Comparison of ENCODE assay signal across 37 cellular contexts in the genomic region with DNA sequence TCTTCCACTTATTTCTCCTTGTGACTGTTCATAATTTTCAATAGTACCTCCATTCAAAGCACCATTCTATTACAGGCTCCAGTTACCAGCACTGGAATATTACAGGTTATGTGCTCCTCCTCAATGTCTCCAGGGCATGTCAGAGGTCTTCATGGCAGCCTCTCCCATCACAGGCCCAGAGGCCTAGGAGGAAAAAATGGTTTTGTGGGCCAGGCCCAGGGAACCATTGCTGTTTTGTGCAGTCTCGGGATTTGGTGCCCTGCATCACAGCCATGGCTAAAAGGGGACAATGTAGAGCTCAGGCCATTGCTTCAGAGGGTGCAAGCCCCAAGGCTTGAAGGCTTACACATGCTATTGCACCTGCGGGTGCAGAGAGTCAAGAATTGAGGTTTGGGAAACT. TPM values are rescaled to one million over a fixed set of nuclear protein-coding genes. Genes with fewer than 3 reads are reported as not detected.
"Had no signal": no experiment of that assay in that cellular context is flagged by ENCODE, and none has a peak within 500 bp of the region (broad histone marks: within the 10 kb centered on the region; RNA-seq: fewer than 3 reads in every experiment).

No MANE protein-coding gene starts in this region.

- H3K27me3 ChIP-seq: adrenal gland, ascending aorta, body of pancreas, brain microvascular endothelial cell, cardiac muscle cell had no signal

- ATAC-seq: activated naive CD4-positive, alpha-beta T cell treated with anti-CD3 and anti-CD28 coated beads, Interleukin-2, amount 50 U/mL, for 72 hours; activated naive CD8-positive, alpha-beta T cell treated with anti-CD3 and anti-CD28 coated beads, Interleukin-2, amount 50 U/mL, for 24 hours; activated T-cell treated with anti-CD3 and anti-CD28 coated beads, Interleukin-2, amount 50 U/mL, for 4 hours; activated T-cell treated with anti-CD3 and anti-CD28 coated beads, Interleukin-2, amount 50 U/mL, for 72 hours; activated T-helper 17 cell treated with anti-CD3 and anti-CD28 coated beads, Interleukin-2, amount 50 U/mL, for 72 hours; body of pancreas had no signal

- DNase-seq: activated effector memory CD4-positive, alpha-beta T cell treated with anti-CD3 and anti-CD28 coated beads, Interleukin-2, amount 50 U/mL, for 16 hours; activated effector memory CD4-positive, alpha-beta T cell treated with Interleukin-2 at 50 U/mL for 16 hours; activated gamma-delta T cell; activated gamma-delta T cell treated with Interleukin-2 at 50 U/mL for 16 hours; activated naive CD4-positive, alpha-beta T cell; activated naive CD4-positive, alpha-beta T cell treated with anti-CD3 and anti-CD28 coated beads for 36 hours; activated naive CD4-positive, alpha-beta T cell treated with anti-CD3 and anti-CD28 coated beads, Interleukin-2, amount 10 ng/mL, durations not matched to agents 7 days and 5 days; activated naive CD4-positive, alpha-beta T cell treated with anti-CD3 and anti-CD28 coated beads, Interleukin-2, amount 50 U/mL, for 16 hours; activated naive CD4-positive, alpha-beta T cell treated with Interleukin-2 at 50 U/mL for 16 hours; activated naive CD8-positive, alpha-beta T cell treated with anti-CD3 and anti-CD28 coated beads for 36 hours; activated naive CD8-positive, alpha-beta T cell treated with anti-CD3 and anti-CD28 coated beads, Interleukin-2, amount 10 ng/mL, durations not matched to agents 7 days and 5 days; activated naive CD8-positive, alpha-beta T cell treated with anti-CD3 and anti-CD28 coated beads, Interleukin-2, amount 50 U/mL, for 24 hours; activated T-cell treated with anti-CD3 and anti-CD28 coated beads, Interleukin-2, amount 50 U/mL, for 4 hours; activated T-cell treated with anti-CD3 and anti-CD28 coated beads, Interleukin-2, amount 50 U/mL, for 48 hours; activated T-cell treated with anti-CD3 and anti-CD28 coated beads, Interleukin-2, amount 50 U/mL, for 72 hours; adrenal gland; amniotic stem cell; amygdala; anterior cingulate cortex; aorta; body of pancreas; brain microvascular endothelial cell; caudate nucleus; central memory CD4-positive, alpha-beta T cell; cerebellar nuclear complex had no signal

- H3K9me3 ChIP-seq: ascending aorta, body of pancreas had no signal

- H3K4me3 ChIP-seq: adrenal gland, ascending aorta, body of pancreas, breast epithelium, cardiac muscle cell had no signal

- H3K36me3 ChIP-seq: adrenal gland, ascending aorta, brain microvascular endothelial cell, breast epithelium, cardiac muscle cell had no signal

- H3K27ac ChIP-seq: adrenal gland, ascending aorta, body of pancreas, brain microvascular endothelial cell, breast epithelium, cardiac muscle cell had no signal

- H3K4me1 ChIP-seq: adrenal gland, ascending aorta, body of pancreas, breast epithelium had no signal

- FAIRE-seq: bronchial epithelial cell, colon had no signal

RNA-seq across cellular contexts. Expression of a gene that starts 7.2 kb away (rescaled TPM):
- total RNA-seq: ascending aorta, bronchial epithelial cell had no signal

RNA-seq across cellular contexts. Expression of a gene that starts 55.2 kb away (rescaled TPM):
- total RNA-seq: activated naive CD4-positive, alpha-beta T cell treated with anti-CD3 and anti-CD28 coated beads for 36 hours; activated naive CD4-positive, alpha-beta T cell treated with anti-CD3 and anti-CD28 coated beads, Interleukin-2, amount 50 U/mL, for 72 hours; activated naive CD8-positive, alpha-beta T cell treated with anti-CD3 and anti-CD28 coated beads for 36 hours; activated T-cell treated with anti-CD3 and anti-CD28 coated beads, Interleukin-2, amount 50 U/mL, for 4 hours; activated T-helper 1 cell treated with anti-CD3 and anti-CD28 coated beads, Interleukin-12 subunit alpha, Interleukin-12 subunit beta, Interleukin-2, Interleukin-4 antibody, amounts not matched to agents 30 ng/mL and 10 ng/mL and 1 ng/mL, durations not matched to agents 14 hours and 24 hours and 36 hours; activated T-helper 2 cell treated with anti-CD3 and anti-CD28 coated beads, Interferon-gamma antibody, Interleukin-2, Interleukin-4, amounts not matched to agents 10 μg/mL and 5 μg/mL and 100 μg/mL, durations not matched to agents 14 hours and 24 hours and 36 hours; adrenal gland; aorta; ascending aorta; astrocyte; body of pancreas; breast epithelium; bronchial epithelial cell; cardiac muscle cell; cardiac septum; chondrocyte had no signal
- polyA plus RNA-seq: aorta, cardiac muscle cell had no signal
